9 cellular contexts compared by ENCODE assay signal in the genomic region with DNA sequence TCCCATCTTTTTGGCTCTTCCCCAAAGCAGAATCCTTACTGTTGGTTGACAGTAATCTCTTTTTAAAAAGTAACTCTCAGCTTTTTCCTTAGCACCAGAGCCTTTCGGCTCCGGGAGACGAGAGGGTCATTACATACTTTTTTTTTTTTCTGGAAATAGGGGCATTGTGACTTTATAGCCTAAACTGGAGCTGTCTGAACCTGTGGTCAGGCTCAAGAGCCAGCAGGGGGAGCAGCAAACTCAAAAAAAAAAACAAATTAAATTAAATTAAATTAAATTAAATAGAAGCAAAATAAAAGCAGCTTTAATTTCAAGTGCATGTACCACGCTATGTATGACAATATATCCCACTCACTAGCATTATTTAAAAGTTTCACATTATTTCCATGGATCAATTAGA.
DNase-seq lines count a peak whose midpoint lies in the region; ATAC-seq and TF ChIP-seq lines count a peak whose summit lies in the region.
"Had no signal": no experiment of that assay in that cellular context is flagged by ENCODE, and none has a peak within 500 bp of the region (broad histone marks: within the 10 kb centered on the region; RNA-seq: fewer than 3 reads in every experiment).

No MANE protein-coding gene starts in this region.

- H3K79me2 ChIP-seq in PC-9 (ENCODE audit: low read depth), result no peaks in the 10 kb centered on the region

- no peaks in the 10 kb centered on the region for H3K27me3 Mint-ChIP-seq in activated naive CD4-positive, alpha-beta T cell treated with anti-CD3 and anti-CD28 coated beads for 36 hours (ENCODE audit: low read depth)
- no peaks in the 10 kb centered on the region for H3K27me3 Mint-ChIP-seq in activated naive CD4-positive, alpha-beta T cell treated with anti-CD3 and anti-CD28 coated beads, Interleukin-2, amount 10 ng/mL, durations not matched to agents 7 days and 5 days

- TF ChIP-seq POLR2A in esophagus muscularis mucosa (IDR thresholded peaks at IDR 0.05; ENCODE audit: low read depth), result no peak
- TF ChIP-seq POLR2A in upper lobe of left lung (IDR thresholded peaks at IDR 0.05), result no peak

- ATAC-seq in thoracic aorta (ENCODE audit: insufficient number of reproducible peaks, low FRiP score, low read depth) (no peak), upper lobe of left lung (ENCODE audit: low FRiP score in 2 of 2) (no peak)

- no peak overlapping the region for H3K4me3 Mint-ChIP-seq in activated naive CD4-positive, alpha-beta T cell treated with anti-CD3 and anti-CD28 coated beads for 36 hours
- no peak overlapping the region for H3K4me3 Mint-ChIP-seq in activated naive CD4-positive, alpha-beta T cell treated with anti-CD3 and anti-CD28 coated beads, Interleukin-2, amount 10 ng/mL, durations not matched to agents 7 days and 5 days

- no peaks in the 10 kb centered on the region for H3K9me2 ChIP-seq in PC-9 (ENCODE audit: insufficient read depth)

- no peaks in the 10 kb centered on the region for H4K20me1 ChIP-seq in PC-9 (ENCODE audit: insufficient read depth)

- H3K4me3 ChIP-seq in PC-9 (no peak overlapping the region), esophagus muscularis mucosa (no peak overlapping the region), thoracic aorta (no peak overlapping the region), upper lobe of left lung (no peak overlapping the region)

- no peaks in the 10 kb centered on the region for H3K9me3 Mint-ChIP-seq in activated naive CD4-positive, alpha-beta T cell treated with anti-CD3 and anti-CD28 coated beads for 36 hours
- no peaks in the 10 kb centered on the region for H3K9me3 Mint-ChIP-seq in activated naive CD4-positive, alpha-beta T cell treated with anti-CD3 and anti-CD28 coated beads, Interleukin-2, amount 10 ng/mL, durations not matched to agents 7 days and 5 days

- H3K36me3 ChIP-seq in PC-9 (ENCODE audit: low read depth) (no peaks in the 10 kb centered on the region), esophagus muscularis mucosa (peaks cover 0 to 44% (median 20%) of the 10 kb centered on the region in 4 donors), thoracic aorta (peaks cover 5% of the 10 kb centered on the region), upper lobe of left lung (no peaks in the 10 kb centered on the region)

- H3K27ac ChIP-seq in PC-9 (no peak overlapping the region), esophagus muscularis mucosa (replicated peaks in 1 of 4) (no peak overlapping the region), thoracic aorta (no peak overlapping the region), upper lobe of left lung (no peak overlapping the region)

- peak overlapping the region; percentile 92 for H3K27ac Mint-ChIP-seq in activated naive CD4-positive, alpha-beta T cell treated with anti-CD3 and anti-CD28 coated beads for 36 hours
- H3K27ac Mint-ChIP-seq in activated naive CD4-positive, alpha-beta T cell treated with anti-CD3 and anti-CD28 coated beads, Interleukin-2, amount 10 ng/mL, durations not matched to agents 7 days and 5 days, result no peak overlapping the region

- no peaks in the 10 kb centered on the region for H3K9me3 ChIP-seq in PC-9 (ENCODE audit: insufficient read depth, low read depth)
- H3K9me3 ChIP-seq in esophagus muscularis mucosa, result no peaks in the 10 kb centered on the region
- no peaks in the 10 kb centered on the region for H3K9me3 ChIP-seq in thoracic aorta
- H3K9me3 ChIP-seq in upper lobe of left lung, result no peaks in the 10 kb centered on the region

- TF ChIP-seq EP300 in esophagus muscularis mucosa (IDR thresholded peaks at IDR 0.05) (no peak), upper lobe of left lung (IDR thresholded peaks at IDR 0.05) (no peak)

- H3K27me3 ChIP-seq in PC-9 (ENCODE audit: insufficient read depth, low read depth), result no peaks in the 10 kb centered on the region
- no peaks in the 10 kb centered on the region for H3K27me3 ChIP-seq in esophagus muscularis mucosa
- no peaks in the 10 kb centered on the region for H3K27me3 ChIP-seq in thoracic aorta (replicated peaks; ENCODE audit: insufficient read depth)
- H3K27me3 ChIP-seq in upper lobe of left lung, result no peaks in the 10 kb centered on the region

- 48% methylated on average over 4 of the region's 4 CpGs for WGBS in esophagus muscularis mucosa
- 53 to 58% methylated on average over 4 of the region's 4 CpGs for WGBS in upper lobe of left lung, 2 donors

- peaks cover 4% of the 10 kb centered on the region for H3K36me3 Mint-ChIP-seq in activated naive CD4-positive, alpha-beta T cell treated with anti-CD3 and anti-CD28 coated beads for 36 hours (ENCODE audit: low read depth)
- no peaks in the 10 kb centered on the region for H3K36me3 Mint-ChIP-seq in activated naive CD4-positive, alpha-beta T cell treated with anti-CD3 and anti-CD28 coated beads, Interleukin-2, amount 10 ng/mL, durations not matched to agents 7 days and 5 days

- H3K4me1 Mint-ChIP-seq in activated naive CD4-positive, alpha-beta T cell treated with anti-CD3 and anti-CD28 coated beads for 36 hours (ENCODE audit: low read depth), result peaks cover 55% of the 10 kb centered on the region
- peaks cover 29% of the 10 kb centered on the region for H3K4me1 Mint-ChIP-seq in activated naive CD4-positive, alpha-beta T cell treated with anti-CD3 and anti-CD28 coated beads, Interleukin-2, amount 10 ng/mL, durations not matched to agents 7 days and 5 days

- CTCF ChIA-PET in activated naive CD4-positive, alpha-beta T cell treated with anti-CD3 and anti-CD28 coated beads for 36 hours (lab: Charles Lee), result interaction anchor here (0.5 to 1.7 kb wide), 13 partner anchors 9 to 751 kb away, joined by 3 to 6 read pairs (median 3); no protein-coding TSS in a partner anchor
- CTCF ChIA-PET in activated naive CD4-positive, alpha-beta T cell treated with anti-CD3 and anti-CD28 coated beads, Interleukin-2, amount 10 ng/mL, durations not matched to agents 7 days and 5 days (lab: Charles Lee), result interaction anchor here (0.8 to 1.4 kb wide), 6 partner anchors 9 to 191 kb away, joined by 3 to 5 read pairs (median 3); no protein-coding TSS in a partner anchor
- CTCF ChIA-PET in PC-9 (lab: Charles Lee), result interaction anchor here (0.6 kb wide), 1 partner anchor 689 kb away, joined by 3 read pairs; no protein-coding TSS in a partner anchor

- intact Hi-C loops in activated naive CD4-positive, alpha-beta T cell treated with anti-CD3 and anti-CD28 coated beads for 36 hours (cut with micrococcal nuclease), result loop anchor here (1.0 to 10.0 kb wide), 10 partner anchors 35 to 1958 kb away; a partner anchor contains a TSS
- intact Hi-C loops in PC-9 (cut with micrococcal nuclease; ENCODE audit: unreplicated experiment), result loop anchor here (2.0 to 10.0 kb wide), 2 partner anchors 138 to 278 kb away; no protein-coding TSS in a partner anchor
- intact Hi-C loops in esophagus muscularis mucosa (cut with DNase I), result no loop called here

- POLR2A ChIA-PET in PC-9 (lab: Charles Lee; ENCODE audit: unreplicated experiment), result no interaction called here

- no TSS peak for BruUV-seq in PC-9 (replicated peaks; lab: Mats Ljungman, UMichigan)

- TF ChIP-seq CTCF in PC-9 (conservative IDR thresholded peaks at IDR 0.05) (peak; percentile 64), esophagus muscularis mucosa (IDR thresholded peaks at IDR 0.05) (peak; percentile 19 to 57 (median 42)), thoracic aorta (IDR thresholded peaks at IDR 0.05) (peak; percentile 53), upper lobe of left lung (IDR thresholded peaks at IDR 0.05) (peak in 1 of 6 experiments; percentile 12)

- DNase-seq in activated naive CD4-positive, alpha-beta T cell treated with anti-CD3 and anti-CD28 coated beads for 36 hours, result no peak
- no peak for DNase-seq in activated naive CD4-positive, alpha-beta T cell treated with anti-CD3 and anti-CD28 coated beads, Interleukin-2, amount 10 ng/mL, durations not matched to agents 7 days and 5 days
- DNase-seq in PC-9, result no peak
- DNase-seq in esophagus muscularis mucosa (ENCODE audit: extremely low spot score), result no peak
- DNase-seq in thoracic aorta (ENCODE audit: low spot score), result no peak
- no peak for DNase-seq in upper lobe of left lung
- DNase-seq in cerebellum (ENCODE audit: low spot score), result no peak
- no peak for DNase-seq in NCI-H1105 treated with DMSO at 0.1 percent for 48 hours (lab: John Stamatoyannopoulos, UW)
- DNase-seq: DMS79 had no signal

- H2AFZ ChIP-seq in PC-9, result no peak overlapping the region

- H3K4me1 ChIP-seq in PC-9 (replicated peaks; ENCODE audit: insufficient read depth) (no peaks in the 10 kb centered on the region), esophagus muscularis mucosa (no peaks in the 10 kb centered on the region), thoracic aorta (ENCODE audit: control insufficient read depth in 1 of 2, low read depth in 2 of 2) (peaks cover 17 to 23% of the 10 kb centered on the region in 2 donors), upper lobe of left lung (no peaks in the 10 kb centered on the region)

- H3K4me2 ChIP-seq in PC-9, result no peak overlapping the region

- no peaks in the 10 kb centered on the region for H3F3A ChIP-seq in PC-9 (ENCODE audit: insufficient read depth, low read depth)
